ENCODE assay signal across 1 cellular context in the genomic region with DNA sequence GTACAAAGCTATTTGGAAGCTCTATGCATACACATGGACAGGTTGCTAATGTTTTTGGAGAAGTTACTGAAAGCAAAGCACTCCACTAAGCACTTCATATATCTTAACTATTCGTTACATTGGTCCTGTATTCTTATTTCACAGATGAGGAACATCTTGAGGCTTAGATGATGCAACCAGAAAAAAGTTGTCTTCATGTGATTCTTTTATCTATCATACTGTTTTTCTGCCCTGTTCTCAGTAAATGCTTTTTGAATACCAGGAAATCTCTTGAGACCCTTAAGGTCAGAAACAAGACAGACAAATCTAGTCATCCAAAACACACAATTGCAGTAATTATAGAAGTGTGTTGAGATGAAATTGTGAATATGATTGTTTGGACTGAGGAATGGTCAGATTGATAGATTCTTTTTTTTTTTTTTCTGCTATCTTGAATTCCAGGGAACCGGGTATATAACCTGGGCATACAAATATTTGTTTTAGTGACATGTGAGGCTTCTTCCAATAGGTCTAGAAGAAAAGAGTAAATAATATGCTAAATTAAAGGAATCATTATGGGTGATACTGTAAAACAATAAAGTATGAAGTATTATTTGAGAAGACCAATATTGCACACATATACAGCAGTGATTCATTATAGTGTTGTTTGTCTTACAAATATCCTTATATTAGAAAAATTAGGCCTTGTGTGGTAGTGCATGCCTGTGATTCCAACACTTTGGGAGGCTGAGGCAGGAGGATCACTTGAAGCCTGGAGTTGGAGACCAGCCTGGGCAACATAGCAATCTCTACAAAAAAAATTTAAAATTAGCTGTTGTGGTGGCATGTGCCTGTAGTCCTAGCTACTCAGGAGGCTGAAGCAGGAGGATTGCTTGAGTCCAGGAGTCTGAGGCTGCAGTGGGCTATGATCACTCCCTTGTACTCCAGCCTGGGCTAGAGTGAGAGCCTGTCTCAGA.
A peak's percentile ranks its signal among the peaks of the same experiment; 100 is the strongest.
TF ChIP-seq lines count a peak whose summit lies in the region.

No MANE protein-coding gene starts in this region.

TF ChIP-seq in K562, 482 proteins besides CTCF, POLR2A, EP300 and RAD21 (continued from another document and continues in another):
- TF ChIP-seq, protein P1, sequence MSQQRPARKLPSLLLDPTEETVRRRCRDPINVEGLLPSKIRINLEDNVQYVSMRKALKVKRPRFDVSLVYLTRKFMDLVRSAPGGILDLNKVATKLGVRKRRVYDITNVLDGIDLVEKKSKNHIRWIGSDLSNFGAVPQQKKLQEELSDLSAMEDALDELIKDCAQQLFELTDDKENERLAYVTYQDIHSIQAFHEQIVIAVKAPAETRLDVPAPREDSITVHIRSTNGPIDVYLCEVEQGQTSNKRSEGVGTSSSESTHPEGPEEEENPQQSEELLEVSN (IDR thresholded peaks at IDR 0.05; ENCODE audit: borderline replicate concordance in 1 of 2, extremely low read depth in 1 of 2, insufficient read depth in 1 of 2, insufficient read length in 1 of 2, low read depth in 1 of 2, low read length in 1 of 2, poor library complexity in 1 of 2, severe bottlenecking in 1 of 2): no peak
- TF ChIP-seq CHD4 (IDR thresholded peaks at IDR 0.05; ENCODE audit: insufficient read depth, insufficient replicate concordance, low read depth, low read length, poor library complexity, severe bottlenecking) (no peak), RB1 (IDR thresholded peaks at IDR 0.05; ENCODE audit: low read depth) (no peak), CEBPG (CRISPR knock-in tag; IDR thresholded peaks at IDR 0.05) (peak; percentile 86), CEBPG (tag; conservative IDR thresholded peaks at IDR 0.05 in 1 of 2, IDR thresholded peaks at IDR 0.05 in 1 of 2) (peak; percentile 94 to 95), ZNF316 (IDR thresholded peaks at IDR 0.05) (no peak), ZC3H8 (IDR thresholded peaks at IDR 0.05) (no peak), POLR3G (IDR thresholded peaks at IDR 0.05; ENCODE audit: extremely low read depth, insufficient read length, insufficient replicate concordance) (no peak), STAT5A (IDR thresholded peaks at IDR 0.05; ENCODE audit: borderline replicate concordance, low read length) (no peak), MECOM (CRISPR knock-in tag; IDR thresholded peaks at IDR 0.05) (peak; percentile 70), TSC22D4 (tag; IDR thresholded peaks at IDR 0.05) (no peak), ZNF253 (CRISPR knock-in tag; conservative IDR thresholded peaks at IDR 0.05) (no peak), SRSF1 (IDR thresholded peaks at IDR 0.05; ENCODE audit: low read depth, low read length) (no peak), ZBED1 (IDR thresholded peaks at IDR 0.05) (no peak), NBN (IDR thresholded peaks at IDR 0.05; ENCODE audit: low read depth) (peak; percentile 54; the same call in 1 of the 2 replicates), KHSRP (IDR thresholded peaks at IDR 0.05) (no peak), FOXJ3 (CRISPR knock-in tag; IDR thresholded peaks at IDR 0.05) (no peak), L3MBTL2 (IDR thresholded peaks at IDR 0.05) (peak; percentile 48), ARID2 (IDR thresholded peaks at IDR 0.05) (no peak), PCBP2 (IDR thresholded peaks at IDR 0.05; ENCODE audit: low read depth, low read length, poor library complexity, severe bottlenecking) (no peak), RBM25 (IDR thresholded peaks at IDR 0.05; ENCODE audit: low read depth, low read length, severe bottlenecking) (no peak), ZKSCAN3 (CRISPR knock-in tag; IDR thresholded peaks at IDR 0.05) (no peak), NONO (IDR thresholded peaks at IDR 0.05; ENCODE audit: low read depth in 2 of 2, low read length in 1 of 2) (no peak), PTRF (tag; IDR thresholded peaks at IDR 0.05) (no peak), RBM15 (IDR thresholded peaks at IDR 0.05; ENCODE audit: insufficient read depth, low read length) (no peak), CXXC5 (CRISPR knock-in tag; IDR thresholded peaks at IDR 0.05) (peak; percentile 8), ZNF764 (CRISPR knock-in tag; IDR thresholded peaks at IDR 0.05; ENCODE audit: low read depth) (no peak), FOXJ2 (tag; IDR thresholded peaks at IDR 0.05) (no peak), ZNF24 (IDR thresholded peaks at IDR 0.05) (no peak), ZNF274 (IDR thresholded peaks at IDR 0.05; ENCODE audit: borderline replicate concordance, low read depth, low read length) (no peak), ZNF780A (CRISPR knock-in tag; IDR thresholded peaks at IDR 0.05) (no peak), ZFP30 (CRISPR knock-in tag; IDR thresholded peaks at IDR 0.05; ENCODE audit: borderline replicate concordance) (no peak), ZFP1 (CRISPR knock-in tag; IDR thresholded peaks at IDR 0.05) (no peak), CREBBP (IDR thresholded peaks at IDR 0.05; ENCODE audit: low read depth, low read length) (no peak), TFAM (CRISPR knock-in tag; conservative IDR thresholded peaks at IDR 0.05) (no peak)
- TF ChIP-seq, protein P2, sequence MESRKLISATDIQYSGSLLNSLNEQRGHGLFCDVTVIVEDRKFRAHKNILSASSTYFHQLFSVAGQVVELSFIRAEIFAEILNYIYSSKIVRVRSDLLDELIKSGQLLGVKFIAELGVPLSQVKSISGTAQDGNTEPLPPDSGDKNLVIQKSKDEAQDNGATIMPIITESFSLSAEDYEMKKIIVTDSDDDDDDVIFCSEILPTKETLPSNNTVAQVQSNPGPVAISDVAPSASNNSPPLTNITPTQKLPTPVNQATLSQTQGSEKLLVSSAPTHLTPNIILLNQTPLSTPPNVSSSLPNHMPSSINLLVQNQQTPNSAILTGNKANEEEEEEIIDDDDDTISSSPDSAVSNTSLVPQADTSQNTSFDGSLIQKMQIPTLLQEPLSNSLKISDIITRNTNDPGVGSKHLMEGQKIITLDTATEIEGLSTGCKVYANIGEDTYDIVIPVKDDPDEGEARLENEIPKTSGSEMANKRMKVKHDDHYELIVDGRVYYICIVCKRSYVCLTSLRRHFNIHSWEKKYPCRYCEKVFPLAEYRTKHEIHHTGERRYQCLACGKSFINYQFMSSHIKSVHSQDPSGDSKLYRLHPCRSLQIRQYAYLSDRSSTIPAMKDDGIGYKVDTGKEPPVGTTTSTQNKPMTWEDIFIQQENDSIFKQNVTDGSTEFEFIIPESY (CRISPR knock-in tag; IDR thresholded peaks at IDR 0.05): no peak
- TF ChIP-seq, protein P3, sequence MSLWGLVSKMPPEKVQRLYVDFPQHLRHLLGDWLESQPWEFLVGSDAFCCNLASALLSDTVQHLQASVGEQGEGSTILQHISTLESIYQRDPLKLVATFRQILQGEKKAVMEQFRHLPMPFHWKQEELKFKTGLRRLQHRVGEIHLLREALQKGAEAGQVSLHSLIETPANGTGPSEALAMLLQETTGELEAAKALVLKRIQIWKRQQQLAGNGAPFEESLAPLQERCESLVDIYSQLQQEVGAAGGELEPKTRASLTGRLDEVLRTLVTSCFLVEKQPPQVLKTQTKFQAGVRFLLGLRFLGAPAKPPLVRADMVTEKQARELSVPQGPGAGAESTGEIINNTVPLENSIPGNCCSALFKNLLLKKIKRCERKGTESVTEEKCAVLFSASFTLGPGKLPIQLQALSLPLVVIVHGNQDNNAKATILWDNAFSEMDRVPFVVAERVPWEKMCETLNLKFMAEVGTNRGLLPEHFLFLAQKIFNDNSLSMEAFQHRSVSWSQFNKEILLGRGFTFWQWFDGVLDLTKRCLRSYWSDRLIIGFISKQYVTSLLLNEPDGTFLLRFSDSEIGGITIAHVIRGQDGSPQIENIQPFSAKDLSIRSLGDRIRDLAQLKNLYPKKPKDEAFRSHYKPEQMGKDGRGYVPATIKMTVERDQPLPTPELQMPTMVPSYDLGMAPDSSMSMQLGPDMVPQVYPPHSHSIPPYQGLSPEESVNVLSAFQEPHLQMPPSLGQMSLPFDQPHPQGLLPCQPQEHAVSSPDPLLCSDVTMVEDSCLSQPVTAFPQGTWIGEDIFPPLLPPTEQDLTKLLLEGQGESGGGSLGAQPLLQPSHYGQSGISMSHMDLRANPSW (CRISPR knock-in tag; IDR thresholded peaks at IDR 0.05): no peak
- TF ChIP-seq, protein P4, sequence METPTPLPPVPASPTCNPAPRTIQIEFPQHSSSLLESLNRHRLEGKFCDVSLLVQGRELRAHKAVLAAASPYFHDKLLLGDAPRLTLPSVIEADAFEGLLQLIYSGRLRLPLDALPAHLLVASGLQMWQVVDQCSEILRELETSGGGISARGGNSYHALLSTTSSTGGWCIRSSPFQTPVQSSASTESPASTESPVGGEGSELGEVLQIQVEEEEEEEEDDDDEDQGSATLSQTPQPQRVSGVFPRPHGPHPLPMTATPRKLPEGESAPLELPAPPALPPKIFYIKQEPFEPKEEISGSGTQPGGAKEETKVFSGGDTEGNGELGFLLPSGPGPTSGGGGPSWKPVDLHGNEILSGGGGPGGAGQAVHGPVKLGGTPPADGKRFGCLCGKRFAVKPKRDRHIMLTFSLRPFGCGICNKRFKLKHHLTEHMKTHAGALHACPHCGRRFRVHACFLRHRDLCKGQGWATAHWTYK (CRISPR knock-in tag; IDR thresholded peaks at IDR 0.05): no peak
- TF ChIP-seq, protein P5, sequence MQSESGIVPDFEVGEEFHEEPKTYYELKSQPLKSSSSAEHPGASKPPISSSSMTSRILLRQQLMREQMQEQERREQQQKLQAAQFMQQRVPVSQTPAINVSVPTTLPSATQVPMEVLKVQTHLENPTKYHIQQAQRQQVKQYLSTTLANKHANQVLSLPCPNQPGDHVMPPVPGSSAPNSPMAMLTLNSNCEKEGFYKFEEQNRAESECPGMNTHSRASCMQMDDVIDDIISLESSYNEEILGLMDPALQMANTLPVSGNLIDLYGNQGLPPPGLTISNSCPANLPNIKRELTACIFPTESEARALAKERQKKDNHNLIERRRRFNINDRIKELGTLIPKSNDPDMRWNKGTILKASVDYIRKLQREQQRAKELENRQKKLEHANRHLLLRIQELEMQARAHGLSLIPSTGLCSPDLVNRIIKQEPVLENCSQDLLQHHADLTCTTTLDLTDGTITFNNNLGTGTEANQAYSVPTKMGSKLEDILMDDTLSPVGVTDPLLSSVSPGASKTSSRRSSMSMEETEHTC (IDR thresholded peaks at IDR 0.05): no peak
- TF ChIP-seq, protein P6, sequence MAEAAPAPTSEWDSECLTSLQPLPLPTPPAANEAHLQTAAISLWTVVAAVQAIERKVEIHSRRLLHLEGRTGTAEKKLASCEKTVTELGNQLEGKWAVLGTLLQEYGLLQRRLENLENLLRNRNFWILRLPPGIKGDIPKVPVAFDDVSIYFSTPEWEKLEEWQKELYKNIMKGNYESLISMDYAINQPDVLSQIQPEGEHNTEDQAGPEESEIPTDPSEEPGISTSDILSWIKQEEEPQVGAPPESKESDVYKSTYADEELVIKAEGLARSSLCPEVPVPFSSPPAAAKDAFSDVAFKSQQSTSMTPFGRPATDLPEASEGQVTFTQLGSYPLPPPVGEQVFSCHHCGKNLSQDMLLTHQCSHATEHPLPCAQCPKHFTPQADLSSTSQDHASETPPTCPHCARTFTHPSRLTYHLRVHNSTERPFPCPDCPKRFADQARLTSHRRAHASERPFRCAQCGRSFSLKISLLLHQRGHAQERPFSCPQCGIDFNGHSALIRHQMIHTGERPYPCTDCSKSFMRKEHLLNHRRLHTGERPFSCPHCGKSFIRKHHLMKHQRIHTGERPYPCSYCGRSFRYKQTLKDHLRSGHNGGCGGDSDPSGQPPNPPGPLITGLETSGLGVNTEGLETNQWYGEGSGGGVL (CRISPR knock-in tag; IDR thresholded peaks at IDR 0.05): no peak
- TF ChIP-seq, protein P7, sequence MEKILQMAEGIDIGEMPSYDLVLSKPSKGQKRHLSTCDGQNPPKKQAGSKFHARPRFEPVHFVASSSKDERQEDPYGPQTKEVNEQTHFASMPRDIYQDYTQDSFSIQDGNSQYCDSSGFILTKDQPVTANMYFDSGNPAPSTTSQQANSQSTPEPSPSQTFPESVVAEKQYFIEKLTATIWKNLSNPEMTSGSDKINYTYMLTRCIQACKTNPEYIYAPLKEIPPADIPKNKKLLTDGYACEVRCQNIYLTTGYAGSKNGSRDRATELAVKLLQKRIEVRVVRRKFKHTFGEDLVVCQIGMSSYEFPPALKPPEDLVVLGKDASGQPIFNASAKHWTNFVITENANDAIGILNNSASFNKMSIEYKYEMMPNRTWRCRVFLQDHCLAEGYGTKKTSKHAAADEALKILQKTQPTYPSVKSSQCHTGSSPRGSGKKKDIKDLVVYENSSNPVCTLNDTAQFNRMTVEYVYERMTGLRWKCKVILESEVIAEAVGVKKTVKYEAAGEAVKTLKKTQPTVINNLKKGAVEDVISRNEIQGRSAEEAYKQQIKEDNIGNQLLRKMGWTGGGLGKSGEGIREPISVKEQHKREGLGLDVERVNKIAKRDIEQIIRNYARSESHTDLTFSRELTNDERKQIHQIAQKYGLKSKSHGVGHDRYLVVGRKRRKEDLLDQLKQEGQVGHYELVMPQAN (IDR thresholded peaks at IDR 0.05; ENCODE audit: borderline replicate concordance): no peak
- TF ChIP-seq, protein P8, sequence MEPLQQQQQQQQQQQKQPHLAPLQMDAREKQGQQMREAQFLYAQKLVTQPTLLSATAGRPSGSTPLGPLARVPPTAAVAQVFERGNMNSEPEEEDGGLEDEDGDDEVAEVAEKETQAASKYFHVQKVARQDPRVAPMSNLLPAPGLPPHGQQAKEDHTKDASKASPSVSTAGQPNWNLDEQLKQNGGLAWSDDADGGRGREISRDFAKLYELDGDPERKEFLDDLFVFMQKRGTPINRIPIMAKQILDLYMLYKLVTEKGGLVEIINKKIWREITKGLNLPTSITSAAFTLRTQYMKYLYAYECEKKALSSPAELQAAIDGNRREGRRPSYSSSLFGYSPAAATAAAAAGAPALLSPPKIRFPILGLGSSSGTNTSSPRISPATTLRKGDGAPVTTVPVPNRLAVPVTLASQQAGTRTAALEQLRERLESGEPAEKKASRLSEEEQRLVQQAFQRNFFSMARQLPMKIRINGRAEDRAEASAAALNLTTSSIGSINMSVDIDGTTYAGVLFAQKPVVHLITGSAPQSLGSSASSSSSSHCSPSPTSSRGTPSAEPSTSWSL (CRISPR knock-in tag; IDR thresholded peaks at IDR 0.05; ENCODE audit: borderline replicate concordance): no peak
- TF ChIP-seq, protein P9, sequence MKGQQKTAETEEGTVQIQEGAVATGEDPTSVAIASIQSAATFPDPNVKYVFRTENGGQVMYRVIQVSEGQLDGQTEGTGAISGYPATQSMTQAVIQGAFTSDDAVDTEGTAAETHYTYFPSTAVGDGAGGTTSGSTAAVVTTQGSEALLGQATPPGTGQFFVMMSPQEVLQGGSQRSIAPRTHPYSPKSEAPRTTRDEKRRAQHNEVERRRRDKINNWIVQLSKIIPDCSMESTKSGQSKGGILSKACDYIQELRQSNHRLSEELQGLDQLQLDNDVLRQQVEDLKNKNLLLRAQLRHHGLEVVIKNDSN (CRISPR knock-in tag; IDR thresholded peaks at IDR 0.05): no peak
